8 cellular contexts compared by ENCODE assay signal in genomic region chr1:9588551-9589143, GRCh38. TPM values are rescaled to one million over a fixed set of nuclear protein-coding genes. Genes with fewer than 3 reads are reported as not detected.
A peak's percentile ranks its signal among the peaks of the same experiment; 100 is the strongest.
DNase-seq lines count a peak whose midpoint lies in the region; ATAC-seq and TF ChIP-seq lines count a peak whose summit lies in the region.

TSS of gene TMEM201 (plus strand) at chr1:9588911. CDS start at chr1:9588931, 20 bp downstream.

- no peaks in the 10 kb centered on the region for H3K36me3 Mint-ChIP-seq in T-helper 17 cell (ENCODE audit: low read depth)

- H3K36me3 ChIP-seq in rectal smooth muscle tissue (ENCODE audit: control insufficient read depth, insufficient read depth, low read length) (no peaks in the 10 kb centered on the region), aorta (ENCODE audit: control insufficient read depth in 1 of 2, insufficient read depth in 2 of 2, low read length in 1 of 2) (no peaks in the 10 kb centered on the region)

- under 1% methylated on average over 93 of the region's 94 CpGs for WGBS in right cardiac atrium
- 0% methylated on average over 62 to 94 of the region's 94 CpGs for WGBS in aorta, 2 donors

- H3K9ac ChIP-seq in rectal smooth muscle tissue (ENCODE audit: low read length) = peak within 1 kb of the TSS; percentile 37

- ATAC-seq in HG02759 (IDR thresholded peaks at IDR 0.05; ENCODE audit: unreplicated experiment) = peak; percentile 78
- peak; percentile 92 for ATAC-seq in T-helper 17 cell
- ATAC-seq in right cardiac atrium = peak; percentile 89 to 92
- ATAC-seq in aorta (ENCODE audit: low FRiP score) = peak; percentile 97

- intact Hi-C loops in right cardiac atrium (cut with DNase I) = no loop called here
- intact Hi-C loops in aorta (cut with DNase I) = loop anchor here in 1 of 2 donors (10.0 kb wide), 1 partner anchor 1106 kb away; no protein-coding TSS in a partner anchor

- H3K4me1 ChIP-seq in right cardiac atrium (ENCODE audit: control insufficient read depth, insufficient read depth, low read length) (peaks cover 28% of the 10 kb centered on the region), rectal smooth muscle tissue (ENCODE audit: control insufficient read depth, insufficient read depth, low read length) (peaks cover 12% of the 10 kb centered on the region), aorta (ENCODE audit: control insufficient read depth in 1 of 2, insufficient read depth in 2 of 2, low read length in 2 of 2) (no peaks in the 10 kb centered on the region)

- TF ChIP-seq CTCF in GM12873 (IDR thresholded peaks at IDR 0.05; ENCODE audit: insufficient read depth, low read depth, low read length, missing control alignments) = peak; percentile 69

- peak within 1 kb of the TSS; percentile 75 for H3K27ac Mint-ChIP-seq in T-helper 17 cell

- DNase-seq in NCI-H128 (lab: John Stamatoyannopoulos, UW; ENCODE audit: unreplicated experiment) = peak; percentile 94
- peak; percentile 95 to 99 (median 96) for DNase-seq in T-helper 17 cell
- peak; percentile 95 to 99 (median 98) for DNase-seq in right cardiac atrium
- DNase-seq in aorta = peak; percentile 96 to 97

- no peaks in the 10 kb centered on the region for H3K27me3 Mint-ChIP-seq in T-helper 17 cell

- peak within 1 kb of the TSS; percentile 86 for H3K4me3 Mint-ChIP-seq in T-helper 17 cell

- peaks cover 26% of the 10 kb centered on the region for H3K4me1 Mint-ChIP-seq in T-helper 17 cell

- H3K27me3 ChIP-seq in right cardiac atrium (ENCODE audit: control insufficient read depth, insufficient read depth) = no peaks in the 10 kb centered on the region
- H3K27me3 ChIP-seq in rectal smooth muscle tissue (ENCODE audit: control insufficient read depth, insufficient read depth, low read length) = no peaks in the 10 kb centered on the region
- H3K27me3 ChIP-seq in aorta (ENCODE audit: control insufficient read depth in 1 of 2, insufficient read depth in 2 of 2, low read length in 1 of 2) = no peaks in the 10 kb centered on the region

- peak within 1 kb of the TSS; percentile 76 for H3K4me3 ChIP-seq in right cardiac atrium (ENCODE audit: low read length)
- H3K4me3 ChIP-seq in rectal smooth muscle tissue (ENCODE audit: low read length) = peak within 1 kb of the TSS; percentile 85
- peak within 1 kb of the TSS; percentile 80 to 87 for H3K4me3 ChIP-seq in aorta (ENCODE audit: low read length in 2 of 2)

- H3K27ac ChIP-seq in angular gyrus (ENCODE audit: low read depth, low read length) = peak within 1 kb of the TSS; percentile 84
- peak within 1 kb of the TSS; percentile 42 for H3K27ac ChIP-seq in right cardiac atrium (ENCODE audit: low read length)
- peak within 1 kb of the TSS; percentile 66 for H3K27ac ChIP-seq in rectal smooth muscle tissue (ENCODE audit: low read depth, low read length)
- no peak within 1 kb of the TSS for H3K27ac ChIP-seq in aorta (ENCODE audit: low read depth in 1 of 2, low read length in 2 of 2)

- H3K9me3 ChIP-seq in T-helper 17 cell (ENCODE audit: control insufficient read depth, low read length, poor library complexity, severe bottlenecking) (no peaks in the 10 kb centered on the region), right cardiac atrium (ENCODE audit: control insufficient read depth, low read length) (no peaks in the 10 kb centered on the region), aorta (ENCODE audit: control insufficient read depth, low read length) (no peaks in the 10 kb centered on the region)

RNA-seq across cellular contexts. Expression of gene TMEM201, which starts in this region (rescaled TPM):
- total RNA-seq in T-helper 17 cell (10 to 100 TPM; 10.5 to 14.0 TPM), right cardiac atrium (10 to 100 TPM; 18.4 to 23.3 (median 21.1) TPM), aorta (1 to 10 TPM; 5.1 to 9.4 TPM)
- polyA plus RNA-seq in right cardiac atrium (14.5 TPM), aorta (1 to 10 TPM; 1.1 to 3.5 TPM)

Comparison
In these comparisons a context has a peak if more than half of its experiments do, and no peak if none do; other contexts are left out.
1. H3K27ac ChIP-seq: peak in angular gyrus (single experiment), right cardiac atrium (single experiment) and rectal smooth muscle tissue (single experiment); none in aorta (0 of 2).
2. Peak in every context shown above with its lines, with median percentiles within 50 percentile points of each other: ATAC-seq, DNase-seq and H3K4me3 ChIP-seq.